In the genomic region with DNA sequence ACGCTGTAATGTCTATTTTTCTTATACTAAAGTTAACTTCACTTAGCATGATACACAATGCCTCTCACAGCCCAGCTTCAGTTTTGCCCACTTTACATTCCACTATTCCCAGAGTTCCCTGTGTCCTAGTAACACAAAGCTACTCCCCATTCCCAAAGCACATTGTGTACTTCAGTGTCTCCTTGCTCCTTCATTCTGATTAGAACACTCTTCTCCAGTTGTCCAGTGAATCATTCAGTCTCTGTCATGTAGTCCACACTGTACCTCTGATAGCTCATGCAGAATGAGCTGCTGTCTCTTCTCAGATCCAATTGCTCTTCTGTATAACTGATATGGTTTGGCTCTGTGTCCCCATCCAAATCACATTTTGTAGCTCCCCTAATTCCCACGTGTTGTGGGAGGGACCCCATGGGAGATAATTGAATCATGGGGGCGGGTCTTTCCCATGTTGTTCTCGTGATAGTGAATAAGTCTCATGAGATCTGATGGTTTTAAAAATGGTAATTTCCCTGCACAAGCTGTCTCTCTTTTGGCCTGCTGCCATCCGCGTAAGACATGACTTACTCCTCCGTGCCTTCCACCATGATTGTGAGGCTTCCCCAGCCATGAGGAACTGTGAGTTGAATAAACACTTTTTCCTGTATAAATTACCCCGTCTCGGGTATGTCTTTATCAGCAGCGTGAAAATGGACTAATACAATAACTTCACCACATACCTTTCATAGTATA, we compare ENCODE assay signal across 16 cellular contexts.
"Had no signal": no experiment of that assay in that cellular context is flagged by ENCODE, and none has a peak within 500 bp of the region (broad histone marks: within the 10 kb centered on the region; RNA-seq: fewer than 3 reads in every experiment).

No MANE protein-coding gene starts in this region.

- H3K36me3 ChIP-seq: cardiac muscle cell, gastroesophageal sphincter, transverse colon, WERI-Rb-1 had no signal

- ATAC-seq: activated naive CD8-positive, alpha-beta T cell treated with anti-CD3 and anti-CD28 coated beads, Interleukin-2, amount 50 U/mL, for 24 hours; gastroesophageal sphincter; left colon; naive thymus-derived CD4-positive, alpha-beta T cell had no signal

- H3K9me3 ChIP-seq: gastroesophageal sphincter, transverse colon had no signal

- H2AFZ ChIP-seq: parathyroid adenoma had no signal

- H3K27me3 ChIP-seq: cardiac muscle cell, gastroesophageal sphincter, transverse colon had no signal

- H3K9ac ChIP-seq: parathyroid adenoma had no signal

- H3K27ac ChIP-seq: parathyroid adenoma, WERI-Rb-1 had no signal

- DNase-seq: activated CD4-positive, alpha-beta T cell treated with anti-CD3 and anti-CD28 coated beads, Interleukin-2, amount 50 U/mL, for 48 hours; activated naive CD4-positive, alpha-beta T cell treated with anti-CD3 and anti-CD28 coated beads for 36 hours; activated naive CD8-positive, alpha-beta T cell treated with anti-CD3 and anti-CD28 coated beads, Interleukin-2, amount 50 U/mL, for 24 hours; erythroblast; left colon; naive thymus-derived CD4-positive, alpha-beta T cell; stimulated activated CD4-positive, alpha-beta T cell treated with anti-CD3 and anti-CD28 coated beads, Interleukin-15, amount 100 ng/mL, for 24 hours; stimulated activated CD4-positive, alpha-beta T cell treated with anti-CD3 and anti-CD28 coated beads, Interleukin-4, amount 100 ng/mL, for 1 hour; stimulated activated naive CD4-positive, alpha-beta T cell; substantia nigra; transverse colon; WERI-Rb-1 had no signal

- H3K4me3 ChIP-seq: cardiac muscle cell, gastroesophageal sphincter, skin epidermis, transverse colon had no signal
